ENCODE assay signal across 10 cellular contexts in genomic region chr16:84368327-84368996, GRCh38. TPM values are rescaled to one million over a fixed set of nuclear protein-coding genes. Genes with fewer than 3 reads are reported as not detected.
DNase-seq lines count a peak whose midpoint lies in the region; ATAC-seq, FAIRE-seq and TF ChIP-seq lines count a peak whose summit lies in the region.
"Had no signal": no experiment of that assay in that cellular context is flagged by ENCODE, and none has a peak within 500 bp of the region (broad histone marks: within the 10 kb centered on the region; RNA-seq: fewer than 3 reads in every experiment).

Gene ATP2C2, plus strand, starts transcription at chr16:84368538. Its CDS starts 78 bp downstream, at chr16:84368616.

- H3K36me3 Mint-ChIP-seq in MCF 10A (ENCODE audit: insufficient read depth, unreplicated experiment): no peaks in the 10 kb centered on the region

- H3K9me3 Mint-ChIP-seq in MCF 10A (ENCODE audit: unreplicated experiment): no peaks in the 10 kb centered on the region

- H3K27ac ChIP-seq in left ventricle myocardium inferior (replicated peaks): no peak within 1 kb of the TSS
- peak within 1 kb of the TSS in 1 of 2 donors; percentile 83 for H3K27ac ChIP-seq in lung (ENCODE audit: low read depth in 1 of 2, low read length in 1 of 2)
- H3K27ac ChIP-seq: heart left ventricle had no signal

- DNase-seq in left ventricle myocardium inferior (no peak), left ventricle myocardium superior (no peak), MCF 10A (ENCODE audit: unreplicated experiment) (peak; percentile 31), lung (ENCODE audit: low spot score) (peak; percentile 66), urothelium cell line (ENCODE audit: low spot score) (no peak), posterior cingulate gyrus (no peak), 8988T (no peak)
- no peak for DNase-seq in stimulated activated CD4-positive, alpha-beta T cell treated with anti-CD3 and anti-CD28 coated beads, Interleukin-1b, Interleukin-23, amount 100 ng/mL, for 48 hours
- DNase-seq: activated naive CD4-positive, alpha-beta T cell treated with Interleukin-2 at 50 U/mL for 16 hours; heart left ventricle had no signal

- 3% methylated on average over 65 to 66 of the region's 66 CpGs for WGBS in lung, 2 donors

- H3K27me3 Mint-ChIP-seq in MCF 10A (ENCODE audit: insufficient read depth, unreplicated experiment): peaks cover 45% of the 10 kb centered on the region

- H3K4me1 Mint-ChIP-seq in MCF 10A (ENCODE audit: insufficient read depth, unreplicated experiment): no peaks in the 10 kb centered on the region

- H3K4me1 ChIP-seq in left ventricle myocardium inferior (peaks cover 8% of the 10 kb centered on the region), lung (ENCODE audit: control insufficient read depth in 2 of 2, insufficient read depth in 2 of 2, low read length in 2 of 2) (peaks cover 0 to 3% of the 10 kb centered on the region in 2 donors)

- POLR2A ChIA-PET in MCF 10A (lab: Yijun Ruan, JAX): interaction anchor here (0.7 to 1.6 kb wide), 3 partner anchors 9 to 134 kb away, joined by 4 to 7 read pairs (median 4); no protein-coding TSS in a partner anchor

- no peaks in the 10 kb centered on the region for H3K36me3 ChIP-seq in left ventricle myocardium inferior
- no peaks in the 10 kb centered on the region for H3K36me3 ChIP-seq in lung (ENCODE audit: control insufficient read depth in 2 of 2, insufficient read depth in 2 of 2, low read length in 2 of 2)
- H3K36me3 ChIP-seq: heart left ventricle had no signal

- H3K9me3 ChIP-seq in left ventricle myocardium inferior (replicated peaks) (no peaks in the 10 kb centered on the region), lung (ENCODE audit: control insufficient read depth in 2 of 2, insufficient read depth in 1 of 2, low read length in 1 of 2) (no peaks in the 10 kb centered on the region)
- H3K9me3 ChIP-seq: heart left ventricle had no signal

- intact Hi-C loops in left ventricle myocardium inferior (cut with micrococcal nuclease) (no loop called here), left ventricle myocardium superior (cut with micrococcal nuclease) (no loop called here), MCF 10A (cut with micrococcal nuclease) (no loop called here), posterior cingulate gyrus (cut with DNase I) (no loop called here)

- CTCF ChIA-PET in MCF 10A (lab: Yijun Ruan, JAX): interaction anchor here (0.7 to 0.8 kb wide), 2 partner anchors 10 to 52 kb away, joined by 4 to 5 read pairs; no protein-coding TSS in a partner anchor

- ATAC-seq in left ventricle myocardium superior: no peak
- peak; percentile 86 for ATAC-seq in lung (ENCODE audit: insufficient read depth, low FRiP score)
- ATAC-seq: heart left ventricle had no signal

- TF ChIP-seq CTCF in left ventricle myocardium inferior (IDR thresholded peaks at IDR 0.05; ENCODE audit: borderline replicate concordance): no peak
- TF ChIP-seq CTCF in MCF 10A (IDR thresholded peaks at IDR 0.05; ENCODE audit: unreplicated experiment): no peak
- no peak for TF ChIP-seq CTCF in lung (IDR thresholded peaks at IDR 0.05; ENCODE audit: control extremely low read depth, extremely low read depth)

- peaks cover 97% of the 10 kb centered on the region for H3K27me3 ChIP-seq in left ventricle myocardium inferior (ENCODE audit: low read depth)
- H3K27me3 ChIP-seq in lung (ENCODE audit: control insufficient read depth, insufficient read depth): no peaks in the 10 kb centered on the region

- no peak for FAIRE-seq in urothelium cell line (lab: Jason Lieb, UNC)

- H3K4me3 ChIP-seq in left ventricle myocardium inferior (peak within 1 kb of the TSS; percentile 25), lung (peak within 1 kb of the TSS; percentile 52)

- no peak within 1 kb of the TSS for H3K4me3 Mint-ChIP-seq in MCF 10A (ENCODE audit: unreplicated experiment)

- BruUV-seq in MCF 10A (replicated peaks; lab: Mats Ljungman, UMichigan): no TSS peak

- H3K27ac Mint-ChIP-seq in MCF 10A (ENCODE audit: low read depth, unreplicated experiment): no peak within 1 kb of the TSS

RNA-seq across cellular contexts. Expression of gene ATP2C2, which starts in this region (rescaled TPM):
- total RNA-seq in left ventricle myocardium inferior (not detected), left ventricle myocardium superior (not detected), MCF 10A (2022) (not detected in 2 replicates), lung (10 to 100 TPM; 50.0 to 96.8 TPM)
- 10 to 100 TPM; 21.3 to 25.0 TPM for polyA plus RNA-seq in lung
- total RNA-seq: heart left ventricle had no signal

Comparison
In these comparisons a context has a peak if more than half of its experiments do, and no peak if none do; other contexts are left out.
1. RNA of gene ATP2C2 (total RNA-seq): 50.0 to 96.8 TPM in lung; not detected in MCF 10A, not detected in left ventricle myocardium inferior (single experiment) and not detected in left ventricle myocardium superior (single experiment); every median in the first group is over 10 times any median in the second.
2. Peak in DNase-seq in MCF 10A; RNA of the gene not detected or under 1 TPM.